17 cellular contexts compared by ENCODE assay signal in genomic region chr16:48959747-48960146, GRCh38.
DNase-seq lines count a peak whose midpoint lies in the region.
"Had no signal": no experiment of that assay in that cellular context is flagged by ENCODE, and none has a peak within 500 bp of the region (broad histone marks: within the 10 kb centered on the region; RNA-seq: fewer than 3 reads in every experiment).

No MANE protein-coding gene starts in this region.

- H3K27ac ChIP-seq in BLaER1 treated with 17β-estradiol and CSF1 and Interleukin-3, amounts not matched to agents 10 nM and 100 nM: no peak overlapping the region
- H3K27ac ChIP-seq: 22Rv1, C4-2B, HL-60 had no signal

- peaks cover 13 to 41% (median 24%) of the 10 kb centered on the region in 10 experiments for H3K4me1 ChIP-seq in BLaER1 treated with 17β-estradiol and CSF1 and Interleukin-3, amounts not matched to agents 10 nM and 100 nM
- H3K4me1 ChIP-seq: HAP-1 had no signal

- H4K20me1 ChIP-seq in BLaER1 treated with 17β-estradiol and CSF1 and Interleukin-3, amounts not matched to agents 10 nM and 100 nM: no peaks in the 10 kb centered on the region

- no peak overlapping the region for H3K4me3 ChIP-seq in BLaER1 treated with 17β-estradiol and CSF1 and Interleukin-3, amounts not matched to agents 10 nM and 100 nM
- H3K4me3 ChIP-seq: GM12878, HAP-1 had no signal

- no peaks in the 10 kb centered on the region for H3K36me3 ChIP-seq in BLaER1 treated with 17β-estradiol and CSF1 and Interleukin-3, amounts not matched to agents 10 nM and 100 nM
- H3K36me3 ChIP-seq: HAP-1 had no signal

- no peak overlapping the region for H3K9ac ChIP-seq in BLaER1 treated with 17β-estradiol and CSF1 and Interleukin-3, amounts not matched to agents 10 nM and 100 nM

- DNase-seq in DMS 273 (lab: John Stamatoyannopoulos, UW; ENCODE audit: unreplicated experiment) (peak; percentile 48), DMS 273 treated with DMSO at 0.1 percent for 48 hours (lab: John Stamatoyannopoulos, UW) (no peak), RPMI8226 (peak; percentile 6), myocyte (ENCODE audit: low read depth) (peak; percentile 28), SIG-M5 (lab: John Stamatoyannopoulos, UW) (no peak), Ammon's horn (ENCODE audit: low spot score) (no peak)
- DNase-seq: Caco-2; CD4-positive, alpha-beta T cell; DMS79 treated with DMSO at 0.1 percent for 48 hours; EL; KG1 had no signal

- peaks cover 0 to 16% (median 10%) of the 10 kb centered on the region in 11 experiments; a peak in 14 of 22 replicates for H3K9me3 ChIP-seq in BLaER1 treated with 17β-estradiol and CSF1 and Interleukin-3, amounts not matched to agents 10 nM and 100 nM (replicated peaks in 1 of 11)
- H3K9me3 ChIP-seq: HAP-1 had no signal

- no peaks in the 10 kb centered on the region for H3K27me3 ChIP-seq in BLaER1 treated with 17β-estradiol and CSF1 and Interleukin-3, amounts not matched to agents 10 nM and 100 nM

- H3K4me2 ChIP-seq in BLaER1 treated with 17β-estradiol and CSF1 and Interleukin-3, amounts not matched to agents 10 nM and 100 nM: peak overlapping the region in 6 of 11 experiments; percentile 55 to 77 (median 64); a peak in 10 of 22 replicates

Comparison
In these comparisons a context has a peak if more than half of its experiments do, and no peak if none do; other contexts are left out.
1. DNase-seq: peak in DMS 273 (single experiment), RPMI8226 (single experiment) and myocyte (single experiment); none in DMS 273 treated with DMSO at 0.1 percent for 48 hours (single experiment), SIG-M5 (single experiment) and Ammon's horn (single experiment).